In the genomic region with DNA sequence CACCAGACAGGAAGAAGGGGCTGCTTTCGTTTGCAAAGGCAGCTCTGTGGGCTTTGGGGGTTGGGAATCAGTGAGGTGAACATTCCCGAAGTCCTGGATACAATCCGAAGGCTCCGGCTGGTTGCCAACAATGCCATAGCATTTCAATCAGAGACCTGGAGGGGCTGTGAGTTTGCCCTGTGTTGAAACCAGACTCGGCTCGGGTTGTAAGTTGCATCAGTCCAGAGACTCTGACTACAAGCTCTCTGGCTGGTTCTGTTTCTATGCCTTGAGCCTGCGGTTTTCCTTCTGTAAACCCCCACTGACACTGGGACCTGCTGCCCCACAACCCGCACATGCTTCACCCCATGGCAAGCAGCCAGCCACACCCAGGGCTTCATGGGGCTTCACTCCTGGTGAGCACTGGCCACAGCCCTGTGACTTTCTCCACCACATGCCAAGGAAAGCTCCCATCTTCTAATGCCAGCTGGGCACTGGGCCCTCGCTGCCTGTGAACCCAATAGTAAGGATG, we compare ENCODE assay signal across 19 cellular contexts.
DNase-seq lines count a peak whose midpoint lies in the region; ATAC-seq and TF ChIP-seq lines count a peak whose summit lies in the region.
"Had no signal": no experiment of that assay in that cellular context is flagged by ENCODE, and none has a peak within 500 bp of the region (broad histone marks: within the 10 kb centered on the region; RNA-seq: fewer than 3 reads in every experiment).

No MANE protein-coding gene starts in this region.

- no peak for TF ChIP-seq CTCF in nephron progenitor cell (IDR thresholded peaks at IDR 0.05)
- TF ChIP-seq CTCF in psoas muscle (IDR thresholded peaks at IDR 0.05) = no peak

- no peaks in the 10 kb centered on the region for H3K9me3 Mint-ChIP-seq in nephron progenitor cell
- H3K9me3 Mint-ChIP-seq: nephron had no signal

- peaks cover 14% of the 10 kb centered on the region for H3K27me3 Mint-ChIP-seq in nephron progenitor cell (ENCODE audit: low read depth, poor library complexity)

- no peaks in the 10 kb centered on the region for H3K36me3 Mint-ChIP-seq in nephron progenitor cell (ENCODE audit: low read depth)

- peak; percentile 73 for DNase-seq in Daoy (ENCODE audit: low read depth)
- peak; percentile 93 for DNase-seq in MG63
- peak; percentile 29 for DNase-seq in amniotic epithelial cell (ENCODE audit: low read depth)
- peak; percentile 93 for DNase-seq in myocyte (ENCODE audit: low read depth)
- no peak for DNase-seq in NCI-H2227 (lab: John Stamatoyannopoulos, UW; ENCODE audit: unreplicated experiment)
- no peak for DNase-seq in nephron progenitor cell
- DNase-seq in psoas muscle = no peak
- no peak for DNase-seq in nucleus accumbens (lab: John Stamatoyannopoulos, UW)
- DNase-seq: activated CD4-positive, alpha-beta T cell treated with anti-CD3 and anti-CD28 coated beads for 4 hours; brain microvascular endothelial cell; C1 segment of cervical spinal cord; DND-41; left colon; MM.1S; stimulated activated naive CD8-positive, alpha-beta T cell treated with anti-CD3 and anti-CD28 coated beads, Interleukin-15, amount 100 ng/mL, for 72 hours; T-helper 2 cell had no signal

- no peak overlapping the region for H3K4me3 Mint-ChIP-seq in nephron progenitor cell
- H3K4me3 Mint-ChIP-seq: nephron; stimulated activated naive CD8-positive, alpha-beta T cell treated with anti-CD3 and anti-CD28 coated beads, Interleukin-15, amount 100 ng/mL, for 72 hours had no signal

- no peaks in the 10 kb centered on the region for H3K36me3 ChIP-seq in MG63
- H3K36me3 ChIP-seq in psoas muscle (ENCODE audit: insufficient read depth in 1 of 2, low read depth in 1 of 2) = no peaks in the 10 kb centered on the region
- H3K36me3 ChIP-seq: brain microvascular endothelial cell, heart left ventricle had no signal

- intact Hi-C loops in psoas muscle (cut with DNase I) = no loop called here

- no peaks in the 10 kb centered on the region for H3K9me3 ChIP-seq in MG63
- no peaks in the 10 kb centered on the region for H3K9me3 ChIP-seq in psoas muscle
- H3K9me3 ChIP-seq: heart left ventricle had no signal

- WGBS in psoas muscle, 3 donors = 50 to 64% (median 59%) methylated on average over 9 of the region's 9 CpGs

- no peak overlapping the region for H3K27ac Mint-ChIP-seq in nephron progenitor cell
- H3K27ac Mint-ChIP-seq: stimulated activated naive CD8-positive, alpha-beta T cell treated with anti-CD3 and anti-CD28 coated beads, Interleukin-15, amount 100 ng/mL, for 72 hours had no signal

- H3K4me1 Mint-ChIP-seq in nephron progenitor cell = peaks cover 12% of the 10 kb centered on the region

- H3K27me3 ChIP-seq in MG63 (no peaks in the 10 kb centered on the region), psoas muscle (ENCODE audit: insufficient read depth in 3 of 3, low read length in 2 of 3) (peaks cover 0 to under 1% (median 0%) of the 10 kb centered on the region in 3 donors)
- H3K27me3 ChIP-seq: brain microvascular endothelial cell, heart left ventricle had no signal

- H3K4me3 ChIP-seq in MG63 = no peak overlapping the region
- H3K4me3 ChIP-seq in psoas muscle = no peak overlapping the region
- H3K4me3 ChIP-seq: heart left ventricle, PC-9 had no signal

- ATAC-seq in psoas muscle = no peak
- ATAC-seq: heart left ventricle; left colon; stimulated activated naive CD8-positive, alpha-beta T cell treated with anti-CD3 and anti-CD28 coated beads, Interleukin-15, amount 100 ng/mL, for 72 hours had no signal

- H3K4me1 ChIP-seq in psoas muscle = no peaks in the 10 kb centered on the region
- H3K4me1 ChIP-seq: heart left ventricle had no signal

- no peak overlapping the region for H3K27ac ChIP-seq in psoas muscle
- H3K27ac ChIP-seq: brain microvascular endothelial cell, heart left ventricle, PC-9 had no signal

Comparison
In these comparisons a context has a peak if more than half of its experiments do, and no peak if none do; other contexts are left out.
1. DNase-seq: peak in Daoy (single experiment), MG63 (single experiment), amniotic epithelial cell (single experiment) and myocyte (single experiment); none in NCI-H2227 (single experiment), nephron progenitor cell (single experiment), psoas muscle (0 of 2) and nucleus accumbens (0 of 56).